In genomic region chr5:80916661-80917060, GRCh38 we compare ENCODE assay signal across 23 cellular contexts. TPM values are rescaled to one million over a fixed set of nuclear protein-coding genes. Genes with fewer than 3 reads are reported as not detected.
DNase-seq lines count a peak whose midpoint lies in the region; ATAC-seq and TF ChIP-seq lines count a peak whose summit lies in the region.
"Had no signal": no experiment of that assay in that cellular context is flagged by ENCODE, and none has a peak within 500 bp of the region (broad histone marks: within the 10 kb centered on the region; RNA-seq: fewer than 3 reads in every experiment).

No MANE protein-coding gene starts in this region.

- DNase-seq in AG10803 (ENCODE audit: low read depth): peak; percentile 49
- DNase-seq in GM23338 (ENCODE audit: low spot score): no peak
- peak; percentile 56 for DNase-seq in fibroblast of peridontal ligament (ENCODE audit: extremely low read depth)
- DNase-seq in sciatic nerve (ENCODE audit: low spot score): no peak
- no peak for DNase-seq in stimulated activated effector memory CD8-positive, alpha-beta T cell treated with anti-CD3 and anti-CD28 coated beads, Interleukin-12 subunit alpha, Interleukin-12 subunit beta, amount 100 ng/mL, for 72 hours (ENCODE audit: low spot score in 2 of 2)
- no peak for DNase-seq in epidermal melanocyte (ENCODE audit: insufficient read length, low spot score)
- no peak for DNase-seq in SK-N-DZ (ENCODE audit: low spot score)
- DNase-seq: Caco-2; CD4-positive, alpha-beta memory T cell; DMS 273 treated with DMSO at 0.1 percent for 48 hours; DMS79 treated with DMSO at 0.1 percent for 48 hours; Karpas-422; MV-4-11; NCI-H1105 treated with DMSO at 0.1 percent for 48 hours; NCI-H1694; NCI-H2081; NCI-H2171 treated with DMSO at 0.1 percent for 48 hours; NCI-H524 treated with DMSO at 0.1 percent for 48 hours; NCI-H82 had no signal

- H3K36me3 ChIP-seq in GM23338 (ENCODE audit: insufficient read depth): no peaks in the 10 kb centered on the region
- H3K36me3 ChIP-seq: BLaER1 treated with 17β-estradiol and CSF1 and Interleukin-3, amounts not matched to agents 10 nM and 100 nM had no signal

- no peaks in the 10 kb centered on the region for H4K20me1 ChIP-seq in GM23338 (replicated peaks; ENCODE audit: insufficient read depth)
- H4K20me1 ChIP-seq: BLaER1 treated with 17β-estradiol and CSF1 and Interleukin-3, amounts not matched to agents 10 nM and 100 nM had no signal

- H3K4me3 ChIP-seq in AG10803 (ENCODE audit: low read length) (no peak overlapping the region), GM23338 (no peak overlapping the region)
- H3K4me3 ChIP-seq: A549; BLaER1 treated with 17β-estradiol and CSF1 and Interleukin-3, amounts not matched to agents 10 nM and 100 nM had no signal

- no peaks in the 10 kb centered on the region for H3K27me3 ChIP-seq in GM23338 (ENCODE audit: insufficient read depth)
- H3K27me3 ChIP-seq: BLaER1 treated with 17β-estradiol and CSF1 and Interleukin-3, amounts not matched to agents 10 nM and 100 nM had no signal

- intact Hi-C loops in sciatic nerve (cut with DNase I): no loop called here

- H3K4me1 Mint-ChIP-seq in GM23338: peaks cover 14% of the 10 kb centered on the region
- no peaks in the 10 kb centered on the region for H3K4me1 Mint-ChIP-seq in stimulated activated effector memory CD8-positive, alpha-beta T cell treated with anti-CD3 and anti-CD28 coated beads, Interleukin-12 subunit alpha, Interleukin-12 subunit beta, amount 100 ng/mL, for 72 hours
- H3K4me1 Mint-ChIP-seq: CD4-positive, alpha-beta memory T cell had no signal

- peak overlapping the region; percentile 4; the same call in 1 of the 2 replicates for H2AFZ ChIP-seq in GM23338

- no peak overlapping the region for H3K27ac ChIP-seq in GM23338 (ENCODE audit: low read depth)
- H3K27ac ChIP-seq: A549; BLaER1 treated with 17β-estradiol and CSF1 and Interleukin-3, amounts not matched to agents 10 nM and 100 nM had no signal

- peaks cover 2% of the 10 kb centered on the region; the same call in 1 of the 2 replicates for H3K9me2 ChIP-seq in GM23338 (ENCODE audit: insufficient read depth)

- peaks cover 4% of the 10 kb centered on the region; the same call in 2 of the 3 replicates for H3K36me3 Mint-ChIP-seq in GM23338 (ENCODE audit: low read depth)
- H3K36me3 Mint-ChIP-seq in stimulated activated effector memory CD8-positive, alpha-beta T cell treated with anti-CD3 and anti-CD28 coated beads, Interleukin-12 subunit alpha, Interleukin-12 subunit beta, amount 100 ng/mL, for 72 hours: no peaks in the 10 kb centered on the region

- H3K4me2 ChIP-seq in GM23338: no peak overlapping the region
- H3K4me2 ChIP-seq: A549; BLaER1 treated with 17β-estradiol and CSF1 and Interleukin-3, amounts not matched to agents 10 nM and 100 nM had no signal

- H3K9me3 Mint-ChIP-seq in GM23338: peaks cover 4% of the 10 kb centered on the region
- H3K9me3 Mint-ChIP-seq in stimulated activated effector memory CD8-positive, alpha-beta T cell treated with anti-CD3 and anti-CD28 coated beads, Interleukin-12 subunit alpha, Interleukin-12 subunit beta, amount 100 ng/mL, for 72 hours: peaks cover 4% of the 10 kb centered on the region

- ATAC-seq in GM23338 (no peak), sciatic nerve (peak; percentile 34)
- ATAC-seq in stimulated activated effector memory CD8-positive, alpha-beta T cell treated with anti-CD3 and anti-CD28 coated beads, Interleukin-12 subunit alpha, Interleukin-12 subunit beta, amount 100 ng/mL, for 72 hours: no peak
- ATAC-seq: A549, HCT116, Panc1 had no signal

- no peaks in the 10 kb centered on the region for H3K79me2 ChIP-seq in GM23338 (replicated peaks; ENCODE audit: insufficient read depth)

- H3K27ac Mint-ChIP-seq in GM23338: no peak overlapping the region
- H3K27ac Mint-ChIP-seq in stimulated activated effector memory CD8-positive, alpha-beta T cell treated with anti-CD3 and anti-CD28 coated beads, Interleukin-12 subunit alpha, Interleukin-12 subunit beta, amount 100 ng/mL, for 72 hours: no peak overlapping the region
- H3K27ac Mint-ChIP-seq: CD4-positive, alpha-beta memory T cell had no signal

- H3F3A ChIP-seq in GM23338 (replicated peaks; ENCODE audit: low read depth): no peaks in the 10 kb centered on the region

- H3K4me1 ChIP-seq in GM23338 (ENCODE audit: insufficient read depth): peaks cover 7% of the 10 kb centered on the region; the same call in 1 of the 2 replicates
- H3K4me1 ChIP-seq: A549; BLaER1 treated with 17β-estradiol and CSF1 and Interleukin-3, amounts not matched to agents 10 nM and 100 nM; Caco-2 had no signal

- H3K27me3 Mint-ChIP-seq in GM23338 (ENCODE audit: insufficient read depth, low read depth, poor library complexity): no peaks in the 10 kb centered on the region
- H3K27me3 Mint-ChIP-seq: CD4-positive, alpha-beta memory T cell had no signal

- TF ChIP-seq CTCF in AG10803 (conservative IDR thresholded peaks at IDR 0.05; ENCODE audit: low read length) (no peak), GM23338 (conservative IDR thresholded peaks at IDR 0.05; ENCODE audit: low read depth in 2 of 2) (no peak)

- H3K4me3 Mint-ChIP-seq in GM23338: no peak overlapping the region
- H3K4me3 Mint-ChIP-seq in stimulated activated effector memory CD8-positive, alpha-beta T cell treated with anti-CD3 and anti-CD28 coated beads, Interleukin-12 subunit alpha, Interleukin-12 subunit beta, amount 100 ng/mL, for 72 hours: no peak overlapping the region
- H3K4me3 Mint-ChIP-seq: CD4-positive, alpha-beta memory T cell had no signal

TF ChIP-seq in GM23338, 12 proteins besides CTCF, POLR2A, EP300 and RAD21 (continues in another document):
- TF ChIP-seq ZNF331 (CRISPR knock-in tag; IDR thresholded peaks at IDR 0.05; ENCODE audit: low read depth) (no peak), CREB1 (CRISPR knock-in tag; IDR thresholded peaks at IDR 0.05; ENCODE audit: low read depth) (no peak), POLR2AphosphoS5 (IDR thresholded peaks at IDR 0.05; ENCODE audit: low read depth) (no peak), NANOG (IDR thresholded peaks at IDR 0.05; ENCODE audit: borderline replicate concordance) (no peak), ZNF462 (CRISPR knock-in tag; IDR thresholded peaks at IDR 0.05) (no peak)

RNA-seq across cellular contexts. Expression of gene RASGRF2, which starts 43.5 kb away (rescaled TPM):
- total RNA-seq in GM23338 (2014; rRNA removed; shearing (Covaris generic)): 15.0 and 19.2 TPM in 2 replicates
- 4.3 and 5.0 TPM in 2 replicates for polyA plus RNA-seq in GM23338 (2016; fragmentation: Nextera tagmentation; extraction: Ambion mirVana)
- 63.8 TPM for total RNA-seq in sciatic nerve
- polyA plus RNA-seq in SK-N-DZ (2014; cell fraction: cytosol; rRNA removed): 0.97 and 1.2 TPM in 2 replicates
- polyA plus RNA-seq in SK-N-DZ (2014; cell fraction: nucleus; rRNA removed): 1.3 and 1.4 TPM in 2 replicates

Comparison
In these comparisons a context has a peak if more than half of its experiments do, and no peak if none do; other contexts are left out.
1. DNase-seq: peak in AG10803 (single experiment) and fibroblast of peridontal ligament (single experiment); none in GM23338 (single experiment), sciatic nerve (single experiment), stimulated activated effector memory CD8-positive, alpha-beta T cell treated with anti-CD3 and anti-CD28 coated beads, Interleukin-12 subunit alpha, Interleukin-12 subunit beta, amount 100 ng/mL, for 72 hours (0 of 2), epidermal melanocyte (single experiment) and SK-N-DZ (single experiment).